ENCODE assay signal across 8 cellular contexts in genomic region chr11:64165842-64166635, GRCh38. TPM values are rescaled to one million over a fixed set of nuclear protein-coding genes. Genes with fewer than 3 reads are reported as not detected.
DNase-seq lines count a peak whose midpoint lies in the region; ATAC-seq and TF ChIP-seq lines count a peak whose summit lies in the region.

A gene with protein sequence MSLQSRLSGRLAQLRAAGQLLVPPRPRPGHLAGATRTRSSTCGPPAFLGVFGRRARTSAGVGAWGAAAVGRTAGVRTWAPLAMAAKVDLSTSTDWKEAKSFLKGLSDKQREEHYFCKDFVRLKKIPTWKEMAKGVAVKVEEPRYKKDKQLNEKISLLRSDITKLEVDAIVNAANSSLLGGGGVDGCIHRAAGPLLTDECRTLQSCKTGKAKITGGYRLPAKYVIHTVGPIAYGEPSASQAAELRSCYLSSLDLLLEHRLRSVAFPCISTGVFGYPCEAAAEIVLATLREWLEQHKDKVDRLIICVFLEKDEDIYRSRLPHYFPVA (minus strand): TSS chr11:64166113. CDS start chr11:64165994, 119 bp downstream.

- H3K27me3 ChIP-seq in right atrium auricular region: no peaks in the 10 kb centered on the region
- H3K27me3 ChIP-seq in uterus: no peaks in the 10 kb centered on the region

- H3K9me3 ChIP-seq in right atrium auricular region (no peaks in the 10 kb centered on the region), uterus (no peaks in the 10 kb centered on the region)

- H3K4me3 ChIP-seq in right atrium auricular region (peak within 1 kb of the TSS; percentile 66 to 83), uterus (peak within 1 kb of the TSS; percentile 53 to 63)

- H3K36me3 Mint-ChIP-seq in T-helper 1 cell treated with Interleukin-12 subunit alpha and Interleukin-12 subunit beta and Interleukin-4 antibody, amounts not matched to agents 30 μg/mL and 1 μg/mL, for 36 hours (ENCODE audit: low read depth): no peaks in the 10 kb centered on the region

- H3K36me3 ChIP-seq in right atrium auricular region (no peaks in the 10 kb centered on the region), uterus (no peaks in the 10 kb centered on the region)

- peak; percentile 88 for ATAC-seq in HG02642 (IDR thresholded peaks at IDR 0.05; ENCODE audit: poor library complexity, unreplicated experiment)

- H3K4me3 Mint-ChIP-seq in T-helper 1 cell treated with Interleukin-12 subunit alpha and Interleukin-12 subunit beta and Interleukin-4 antibody, amounts not matched to agents 30 μg/mL and 1 μg/mL, for 36 hours: peak within 1 kb of the TSS; percentile 91

- DNase-seq in GM04504 (ENCODE audit: low read depth): peak; percentile 51
- peak; percentile 84 to 97 (median 94) for DNase-seq in NCI-H1417 (lab: John Stamatoyannopoulos, UW)
- DNase-seq in amygdala (lab: John Stamatoyannopoulos, UW): peak in 50 of 56 donors; percentile 17 to 85 (median 62)
- peak; percentile 89 for DNase-seq in right atrium auricular region (ENCODE audit: low spot score)
- peak; percentile 72 for DNase-seq in putamen (ENCODE audit: low spot score)
- peak; percentile 79 to 82 for DNase-seq in uterus

- peak within 1 kb of the TSS; percentile 69 for H3K27ac Mint-ChIP-seq in T-helper 1 cell treated with Interleukin-12 subunit alpha and Interleukin-12 subunit beta and Interleukin-4 antibody, amounts not matched to agents 30 μg/mL and 1 μg/mL, for 36 hours

- intact Hi-C loops in uterus (cut with DNase I; ENCODE audit: low total_unique reads): no loop called here

- H3K4me1 Mint-ChIP-seq in T-helper 1 cell treated with Interleukin-12 subunit alpha and Interleukin-12 subunit beta and Interleukin-4 antibody, amounts not matched to agents 30 μg/mL and 1 μg/mL, for 36 hours (ENCODE audit: low read depth): peaks cover 4% of the 10 kb centered on the region

- peak within 1 kb of the TSS; percentile 71 to 82 for H3K27ac ChIP-seq in right atrium auricular region
- H3K27ac ChIP-seq in uterus: peak within 1 kb of the TSS; percentile 68

- peaks cover 0 to 22% of the 10 kb centered on the region in 2 donors for H3K4me1 ChIP-seq in right atrium auricular region
- H3K4me1 ChIP-seq in uterus: peaks cover 0 to 10% of the 10 kb centered on the region in 2 donors

- no peaks in the 10 kb centered on the region for H3K9me3 Mint-ChIP-seq in T-helper 1 cell treated with Interleukin-12 subunit alpha and Interleukin-12 subunit beta and Interleukin-4 antibody, amounts not matched to agents 30 μg/mL and 1 μg/mL, for 36 hours

- no peak for TF ChIP-seq CTCF in right atrium auricular region (IDR thresholded peaks at IDR 0.05)
- TF ChIP-seq CTCF in uterus (IDR thresholded peaks at IDR 0.05): peak in 1 of 4 experiments; percentile 9

- TF ChIP-seq POLR2A in uterus (IDR thresholded peaks at IDR 0.05): peak; percentile 27 to 28

- no peaks in the 10 kb centered on the region for H3K27me3 Mint-ChIP-seq in T-helper 1 cell treated with Interleukin-12 subunit alpha and Interleukin-12 subunit beta and Interleukin-4 antibody, amounts not matched to agents 30 μg/mL and 1 μg/mL, for 36 hours (ENCODE audit: low read depth)

RNA-seq across cellular contexts. Expression of the gene that starts here (rescaled TPM):
- total RNA-seq in right atrium auricular region (10 to 100 TPM; 50.7 to 59.0 TPM), uterus (10 to 100 TPM in 1 of 4 donors, 1 to 10 TPM in 3; 1.8 to 27.1 (median 6.6) TPM)

Comparison
In these comparisons a context has a peak if more than half of its experiments do, and no peak if none do; other contexts are left out.
1. Peak in every context shown above with its lines: DNase-seq, ATAC-seq, H3K4me3 ChIP-seq and H3K27ac ChIP-seq.